ENCODE assay signal across 16 cellular contexts in the genomic region with DNA sequence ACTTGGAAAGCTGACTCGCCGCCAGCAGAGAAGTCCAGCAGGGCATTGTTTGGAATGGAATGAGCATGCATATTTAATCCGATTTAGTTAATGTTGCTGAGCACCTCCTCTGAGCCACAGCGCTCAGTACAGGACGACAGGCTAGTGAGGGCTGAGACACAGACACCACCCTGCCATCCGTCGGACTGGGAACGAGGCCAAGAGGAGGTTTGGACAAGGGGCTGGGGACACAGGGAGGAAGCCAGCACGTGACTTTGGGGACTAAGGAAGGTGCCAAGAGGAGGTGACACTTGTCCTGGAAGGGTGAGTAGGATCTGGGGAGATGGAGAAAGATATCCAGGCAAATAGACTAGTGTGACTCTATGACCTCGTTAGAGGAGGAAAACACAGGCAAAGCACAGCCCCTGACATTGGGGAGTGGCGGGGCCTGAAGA.
DNase-seq lines count a peak whose midpoint lies in the region; ATAC-seq and TF ChIP-seq lines count a peak whose summit lies in the region.
"Had no signal": no experiment of that assay in that cellular context is flagged by ENCODE, and none has a peak within 500 bp of the region (broad histone marks: within the 10 kb centered on the region; RNA-seq: fewer than 3 reads in every experiment).

No MANE protein-coding gene starts in this region.

- CTCF ChIA-PET in A673 (lab: Charles Lee): no interaction called here

- no peaks in the 10 kb centered on the region for H3K9me3 ChIP-seq in A673 (ENCODE audit: low read depth, low read length, poor library complexity, severe bottlenecking)
- no peaks in the 10 kb centered on the region for H3K9me3 ChIP-seq in NT2/D1 (ENCODE audit: insufficient read depth, low read length)

- H3K27me3 Mint-ChIP-seq in endothelial cell (ENCODE audit: unreplicated experiment): peaks cover 7% of the 10 kb centered on the region

- no peak overlapping the region for H3K27ac ChIP-seq in A673 (ENCODE audit: low read depth, low read length, poor library complexity, severe bottlenecking)
- H3K27ac ChIP-seq: cardiac muscle cell, KMS-11 had no signal

- peaks cover 20% of the 10 kb centered on the region for H3K4me1 Mint-ChIP-seq in endothelial cell (ENCODE audit: unreplicated experiment)
- H3K4me1 Mint-ChIP-seq: activated CD4-positive, alpha-beta T cell treated with anti-CD3 and anti-CD28 coated beads, Interleukin-2, amount 10 ng/mL, durations not matched to agents 24 days and 14 days had no signal

- intact Hi-C loops in A673 (cut with micrococcal nuclease; ENCODE audit: unreplicated experiment): no loop called here

- H3K9me3 Mint-ChIP-seq in endothelial cell (ENCODE audit: unreplicated experiment): no peaks in the 10 kb centered on the region
- H3K9me3 Mint-ChIP-seq: activated CD4-positive, alpha-beta T cell treated with anti-CD3 and anti-CD28 coated beads, Interleukin-2, amount 10 ng/mL, durations not matched to agents 24 days and 14 days had no signal

- TF ChIP-seq CTCF in A673 (conservative IDR thresholded peaks at IDR 0.05; ENCODE audit: low read depth, low read length): no peak
- TF ChIP-seq CTCF in endothelial cell (IDR thresholded peaks at IDR 0.05; ENCODE audit: unreplicated experiment): no peak

- H3K27me3 ChIP-seq in A673 (replicated peaks; ENCODE audit: insufficient read depth, low read depth, low read length, poor library complexity) (no peaks in the 10 kb centered on the region), H7 (ENCODE audit: control insufficient read depth, insufficient read depth, low read length) (peaks cover 4% of the 10 kb centered on the region), NT2/D1 (ENCODE audit: insufficient read depth, insufficient read length) (no peaks in the 10 kb centered on the region)
- H3K27me3 ChIP-seq: cardiac muscle cell had no signal

- H3K27ac Mint-ChIP-seq in endothelial cell (ENCODE audit: unreplicated experiment): peak overlapping the region; percentile 20
- H3K27ac Mint-ChIP-seq: activated CD4-positive, alpha-beta T cell treated with anti-CD3 and anti-CD28 coated beads, Interleukin-2, amount 10 ng/mL, durations not matched to agents 24 days and 14 days had no signal

- no TSS peak for BruUV-seq in A673 (replicated peaks; lab: Mats Ljungman, UMichigan)

- POLR2A ChIA-PET in A673 (lab: Charles Lee; ENCODE audit: low non-redundant PET): no interaction called here

- H3K36me3 ChIP-seq in A673 (ENCODE audit: insufficient read depth, low read length, poor library complexity, severe bottlenecking) (no peaks in the 10 kb centered on the region), H7 (replicated peaks; ENCODE audit: control insufficient read depth, insufficient read depth, low read length) (no peaks in the 10 kb centered on the region), NT2/D1 (ENCODE audit: insufficient read depth, insufficient read length, low read length) (no peaks in the 10 kb centered on the region)
- H3K36me3 ChIP-seq: cardiac muscle cell had no signal

- H3K4me3 Mint-ChIP-seq in endothelial cell (ENCODE audit: unreplicated experiment): no peak overlapping the region
- H3K4me3 Mint-ChIP-seq: activated CD4-positive, alpha-beta T cell treated with anti-CD3 and anti-CD28 coated beads, Interleukin-2, amount 10 ng/mL, durations not matched to agents 24 days and 14 days had no signal

- peak; percentile 9 for DNase-seq in A673 (ENCODE audit: low spot score)
- peak; percentile 38 for DNase-seq in H7
- DNase-seq in NT2/D1 (ENCODE audit: low read depth, low spot score): no peak
- no peak for DNase-seq in endothelial cell (ENCODE audit: low spot score)
- no peak for DNase-seq in NOMO-1 (lab: John Stamatoyannopoulos, UW; ENCODE audit: unreplicated experiment in 2 of 2)
- no peak for DNase-seq in activated naive CD4-positive, alpha-beta T cell treated with Interleukin-2 at 50 U/mL for 16 hours
- DNase-seq in mucosa of gallbladder (ENCODE audit: low spot score): no peak
- DNase-seq: activated CD4-positive, alpha-beta T cell treated with anti-CD3 and anti-CD28 coated beads, Interleukin-2, amount 10 ng/mL, durations not matched to agents 24 days and 14 days; activated gamma-delta T cell treated with Interleukin-2 at 50 U/mL for 16 hours; DMS79 treated with DMSO at 0.1 percent for 48 hours; effector CD4-positive, alpha-beta T cell; NCI-H1930; stimulated activated naive CD4-positive, alpha-beta T cell had no signal

- H3K4me1 ChIP-seq in A673 (ENCODE audit: insufficient read depth, low read length, poor library complexity, severe bottlenecking): peaks cover 3% of the 10 kb centered on the region
- peaks cover 2% of the 10 kb centered on the region for H3K4me1 ChIP-seq in NT2/D1 (ENCODE audit: insufficient read depth, insufficient read length)

- H3K36me3 Mint-ChIP-seq in endothelial cell (ENCODE audit: low read depth, unreplicated experiment): no peaks in the 10 kb centered on the region

- ATAC-seq in GM18511 (IDR thresholded peaks at IDR 0.05; ENCODE audit: unreplicated experiment): no peak

- H3K4me3 ChIP-seq in A673 (ENCODE audit: low read depth, low read length, poor library complexity, severe bottlenecking) (no peak overlapping the region), H7 (ENCODE audit: insufficient read depth, low read depth, low read length) (no peak overlapping the region), NT2/D1 (ENCODE audit: insufficient read length, low read depth) (no peak overlapping the region)
- H3K4me3 ChIP-seq: cardiac muscle cell had no signal

- H3K9ac ChIP-seq in NT2/D1 (ENCODE audit: insufficient read length, low read depth): peak overlapping the region; percentile 8
- H3K9ac ChIP-seq: KMS-11 had no signal

Comparison
In these comparisons a context has a peak if more than half of its experiments do, and no peak if none do; other contexts are left out.
1. DNase-seq: peak in A673 (single experiment) and H7 (single experiment); none in NT2/D1 (single experiment), endothelial cell (single experiment), NOMO-1 (0 of 2), activated naive CD4-positive, alpha-beta T cell treated with Interleukin-2 at 50 U/mL for 16 hours (single experiment) and mucosa of gallbladder (single experiment).